ENCODE assay signal across 20 cellular contexts in the genomic region with DNA sequence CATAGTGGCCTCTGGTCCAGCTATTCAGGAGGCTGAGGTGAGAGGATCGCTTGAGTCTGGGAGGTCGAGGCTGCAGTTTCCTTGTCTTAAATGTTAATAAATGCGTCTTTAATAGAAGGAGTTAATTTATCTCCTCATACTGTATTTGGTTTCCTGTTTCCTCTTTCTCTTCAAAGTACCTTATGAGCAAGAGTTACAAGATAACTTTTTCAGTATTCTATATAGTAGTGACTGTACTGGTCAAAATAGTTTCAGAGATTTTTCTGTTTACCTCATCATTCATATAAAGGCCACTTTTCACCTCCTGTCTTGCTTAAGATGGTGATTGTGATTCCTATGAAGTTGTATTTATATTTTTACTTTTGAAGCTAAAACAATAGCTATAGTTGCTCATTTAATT. TPM values are rescaled to one million over a fixed set of nuclear protein-coding genes. Genes with fewer than 3 reads are reported as not detected.
DNase-seq lines count a peak whose midpoint lies in the region; ATAC-seq and TF ChIP-seq lines count a peak whose summit lies in the region.
"Had no signal": no experiment of that assay in that cellular context is flagged by ENCODE, and none has a peak within 500 bp of the region (broad histone marks: within the 10 kb centered on the region; RNA-seq: fewer than 3 reads in every experiment).

No MANE protein-coding gene starts in this region.

- no peaks in the 10 kb centered on the region for H3K36me3 Mint-ChIP-seq in activated T-cell treated with anti-CD3 and anti-CD28 coated beads, Interleukin-2, amount 50 U/mL, for 4 hours (ENCODE audit: insufficient read depth)
- no peaks in the 10 kb centered on the region for H3K36me3 Mint-ChIP-seq in GM23338 (ENCODE audit: low read depth)
- peaks cover 5% of the 10 kb centered on the region for H3K36me3 Mint-ChIP-seq in activated CD8-positive, alpha-beta T cell treated with anti-CD3 and anti-CD28 coated beads, Interleukin-2, amount 10 ng/mL, durations not matched to agents 7 days and 5 days (ENCODE audit: low read depth)

- CTCF ChIA-PET in activated CD8-positive, alpha-beta T cell treated with anti-CD3 and anti-CD28 coated beads, Interleukin-2, amount 10 ng/mL, durations not matched to agents 7 days and 5 days (lab: Charles Lee), result interaction anchor here (0.9 to 9.5 kb wide), 9 partner anchors 12 to 147 kb away, joined by 3 to 83 read pairs (median 5); a partner anchor contains a TSS

- peaks cover 97% of the 10 kb centered on the region for H3K79me2 ChIP-seq in GM23338 (replicated peaks; ENCODE audit: insufficient read depth)

- no peaks in the 10 kb centered on the region for H3K27me3 Mint-ChIP-seq in activated T-cell treated with anti-CD3 and anti-CD28 coated beads, Interleukin-2, amount 50 U/mL, for 4 hours (ENCODE audit: low read depth)
- peaks cover 2% of the 10 kb centered on the region for H3K27me3 Mint-ChIP-seq in GM23338 (ENCODE audit: insufficient read depth, low read depth, poor library complexity)
- no peaks in the 10 kb centered on the region for H3K27me3 Mint-ChIP-seq in activated CD8-positive, alpha-beta T cell treated with anti-CD3 and anti-CD28 coated beads, Interleukin-2, amount 10 ng/mL, durations not matched to agents 7 days and 5 days (ENCODE audit: low read depth)

- H4K20me1 ChIP-seq in GM23338 (replicated peaks; ENCODE audit: insufficient read depth), result peaks cover 38% of the 10 kb centered on the region

- H2AFZ ChIP-seq in GM23338, result no peak overlapping the region

- ATAC-seq in activated T-cell treated with anti-CD3 and anti-CD28 coated beads, Interleukin-2, amount 50 U/mL, for 4 hours, result peak; percentile 20 to 25
- ATAC-seq in GM23338, result no peak
- ATAC-seq in activated CD8-positive, alpha-beta T cell treated with anti-CD3 and anti-CD28 coated beads, Interleukin-2, amount 10 ng/mL, durations not matched to agents 7 days and 5 days, result no peak

- intact Hi-C loops in spleen (cut with DNase I; ENCODE audit: low total_unique reads), result no loop called here

- POLR2A ChIA-PET in activated CD8-positive, alpha-beta T cell treated with anti-CD3 and anti-CD28 coated beads, Interleukin-2, amount 10 ng/mL, durations not matched to agents 7 days and 5 days (lab: Charles Lee), result interaction anchor here (0.9 to 1.2 kb wide), 3 partner anchors 12 to 60 kb away, joined by 3 to 7 read pairs (median 4); a partner anchor contains a TSS

- H3K4me3 Mint-ChIP-seq in activated T-cell treated with anti-CD3 and anti-CD28 coated beads, Interleukin-2, amount 50 U/mL, for 4 hours, result peak overlapping the region; percentile 60
- H3K4me3 Mint-ChIP-seq in GM23338, result no peak overlapping the region
- peak overlapping the region; percentile 46 for H3K4me3 Mint-ChIP-seq in activated CD8-positive, alpha-beta T cell treated with anti-CD3 and anti-CD28 coated beads, Interleukin-2, amount 10 ng/mL, durations not matched to agents 7 days and 5 days
- H3K4me3 Mint-ChIP-seq: nephron had no signal

- WGBS in spleen, 5 donors, result 43 to 62% (median 52%) methylated on average over 3 of the region's 3 CpGs

- H3K4me1 ChIP-seq in GM23338 (ENCODE audit: insufficient read depth) (peaks cover 4% of the 10 kb centered on the region; the same call in 1 of the 2 replicates), spleen (peaks cover 38 to 83% (median 62%) of the 10 kb centered on the region in 6 donors)
- H3K4me1 ChIP-seq: colonic mucosa had no signal

- peaks cover 38% of the 10 kb centered on the region for H3K4me1 Mint-ChIP-seq in activated T-cell treated with anti-CD3 and anti-CD28 coated beads, Interleukin-2, amount 50 U/mL, for 4 hours (ENCODE audit: low read depth)
- H3K4me1 Mint-ChIP-seq in GM23338, result peaks cover 7% of the 10 kb centered on the region
- peaks cover 30% of the 10 kb centered on the region for H3K4me1 Mint-ChIP-seq in activated CD8-positive, alpha-beta T cell treated with anti-CD3 and anti-CD28 coated beads, Interleukin-2, amount 10 ng/mL, durations not matched to agents 7 days and 5 days (ENCODE audit: low read depth)
- H3K4me1 Mint-ChIP-seq: nephron had no signal

- H3K4me3 ChIP-seq in GM23338 (no peak overlapping the region), spleen (no peak overlapping the region)
- H3K4me3 ChIP-seq: colonic mucosa, sigmoid colon had no signal

- no peaks in the 10 kb centered on the region for H3K27me3 ChIP-seq in GM23338 (ENCODE audit: insufficient read depth)
- H3K27me3 ChIP-seq in spleen (replicated peaks in 1 of 7), result no peaks in the 10 kb centered on the region
- H3K27me3 ChIP-seq: brain microvascular endothelial cell, colonic mucosa, sigmoid colon had no signal

- no peaks in the 10 kb centered on the region for H3K9me3 ChIP-seq in spleen
- H3K9me3 ChIP-seq: colonic mucosa, sigmoid colon had no signal

- no peak for DNase-seq in activated T-cell treated with anti-CD3 and anti-CD28 coated beads, Interleukin-2, amount 50 U/mL, for 4 hours
- DNase-seq in activated T-cell treated with anti-CD3 and anti-CD28 coated beads, Interleukin-2, amount 50 U/mL, for 1 hour, result no peak
- DNase-seq in GM23338 (ENCODE audit: low spot score) (no peak), spleen (no peak), NCI-H2081 (lab: John Stamatoyannopoulos, UW) (no peak), GM03348 (ENCODE audit: low spot score) (no peak)
- DNase-seq in activated CD8-positive, alpha-beta T cell treated with anti-CD3 and anti-CD28 coated beads, Interleukin-2, amount 10 ng/mL, durations not matched to agents 7 days and 5 days, result no peak
- DNase-seq: brain microvascular endothelial cell, colonic mucosa, COR-L47, glutamatergic neuron, KBM-7, left cardiac atrium, MV-4-11, NCI-H1694, NCI-H774, Right ventricle myocardium superior, sigmoid colon, WERI-Rb-1 had no signal

- no peaks in the 10 kb centered on the region for H3F3A ChIP-seq in GM23338 (replicated peaks; ENCODE audit: low read depth)

- H3K27ac ChIP-seq in GM23338 (ENCODE audit: low read depth) (peak overlapping the region; percentile 1; the same call in 1 of the 2 replicates), spleen (peak overlapping the region in 6 of 8 donors; percentile 14 to 54 (median 43))
- H3K27ac ChIP-seq: brain microvascular endothelial cell, colonic mucosa, sigmoid colon, WERI-Rb-1 had no signal

- no peak overlapping the region for H3K4me2 ChIP-seq in GM23338

- no peak for TF ChIP-seq POLR2A in spleen (IDR thresholded peaks at IDR 0.05)

- no peaks in the 10 kb centered on the region for H3K36me3 ChIP-seq in GM23338 (ENCODE audit: insufficient read depth)
- H3K36me3 ChIP-seq in spleen, result no peaks in the 10 kb centered on the region
- H3K36me3 ChIP-seq: brain microvascular endothelial cell, colonic mucosa, sigmoid colon, WERI-Rb-1 had no signal

- H3K9me2 ChIP-seq in GM23338 (ENCODE audit: insufficient read depth), result no peaks in the 10 kb centered on the region

- H3K27ac Mint-ChIP-seq in GM23338, result no peak overlapping the region
- peak overlapping the region; percentile 85 for H3K27ac Mint-ChIP-seq in activated CD8-positive, alpha-beta T cell treated with anti-CD3 and anti-CD28 coated beads, Interleukin-2, amount 10 ng/mL, durations not matched to agents 7 days and 5 days
- H3K27ac Mint-ChIP-seq: nephron had no signal

- TF ChIP-seq CTCF in GM23338 (conservative IDR thresholded peaks at IDR 0.05; ENCODE audit: low read depth in 2 of 2), result no peak
- TF ChIP-seq CTCF in spleen (IDR thresholded peaks at IDR 0.05 in 8 of 11, conservative IDR thresholded peaks at IDR 0.05 in 3 of 11), result no peak

- H3K9me3 Mint-ChIP-seq in activated T-cell treated with anti-CD3 and anti-CD28 coated beads, Interleukin-2, amount 50 U/mL, for 4 hours, result no peaks in the 10 kb centered on the region
- no peaks in the 10 kb centered on the region for H3K9me3 Mint-ChIP-seq in GM23338
- no peaks in the 10 kb centered on the region for H3K9me3 Mint-ChIP-seq in activated CD8-positive, alpha-beta T cell treated with anti-CD3 and anti-CD28 coated beads, Interleukin-2, amount 10 ng/mL, durations not matched to agents 7 days and 5 days (ENCODE audit: insufficient read depth)
- H3K9me3 Mint-ChIP-seq: nephron had no signal

RNA-seq across cellular contexts. Expression of a gene that starts 50.9 kb away (rescaled TPM):
- total RNA-seq in activated T-cell treated with anti-CD3 and anti-CD28 coated beads, Interleukin-2, amount 50 U/mL, for 4 hours, result 1 to 10 TPM in 2 of 3 donors, under 1 TPM in 1; 0.96 to 3.2 (median 2.1) TPM
- 79.5 and 139 TPM in 2 replicates for total RNA-seq in GM23338 (2014; rRNA removed; shearing (Covaris generic))
- polyA plus RNA-seq in GM23338 (2016; fragmentation: Nextera tagmentation; extraction: Ambion mirVana) (7.8 and 8.9 TPM in 2 replicates), spleen (10 to 100 TPM; 10.3 to 19.3 (median 12.2) TPM)
- total RNA-seq in activated CD8-positive, alpha-beta T cell treated with anti-CD3 and anti-CD28 coated beads, Interleukin-2, amount 10 ng/mL, durations not matched to agents 7 days and 5 days, result 1 to 10 TPM; 2.9 to 4.4 TPM
- total RNA-seq in spleen, result 100 to 1,000 TPM in 4 of 7 donors, 10 to 100 TPM in 3; 24.2 to 612 (median 139) TPM

RNA-seq across cellular contexts. Expression of a gene that starts 59.9 kb away (rescaled TPM):
- 10 to 100 TPM; 18.7 to 19.6 (median 19.5) TPM for total RNA-seq in activated T-cell treated with anti-CD3 and anti-CD28 coated beads, Interleukin-2, amount 50 U/mL, for 4 hours
- 67.6 and 67.8 TPM in 2 replicates for total RNA-seq in GM23338 (2014; rRNA removed; shearing (Covaris generic))
- polyA plus RNA-seq in GM23338 (2016; fragmentation: Nextera tagmentation; extraction: Ambion mirVana) (31.6 and 40.1 TPM in 2 replicates), spleen (10 to 100 TPM in 1 of 3 donors, 1 to 10 TPM in 2; 9.4 to 10.1 (median 9.5) TPM)
- 10 to 100 TPM; 43.6 to 43.7 TPM for total RNA-seq in activated CD8-positive, alpha-beta T cell treated with anti-CD3 and anti-CD28 coated beads, Interleukin-2, amount 10 ng/mL, durations not matched to agents 7 days and 5 days
- total RNA-seq in spleen, result 10 to 100 TPM; 41.0 to 56.3 (median 48.9) TPM

Comparison
In these comparisons a context has a peak if more than half of its experiments do, and no peak if none do; other contexts are left out.
1. ATAC-seq: peak in activated T-cell treated with anti-CD3 and anti-CD28 coated beads, Interleukin-2, amount 50 U/mL, for 4 hours (2 of 2); none in GM23338 (single experiment) and activated CD8-positive, alpha-beta T cell treated with anti-CD3 and anti-CD28 coated beads, Interleukin-2, amount 10 ng/mL, durations not matched to agents 7 days and 5 days (single experiment).
2. RNA of a gene that starts 50.9 kb away (total RNA-seq): 24.2 to 612 TPM in spleen and 79.5 to 139 TPM in GM23338; 2.9 to 4.4 TPM in activated CD8-positive, alpha-beta T cell treated with anti-CD3 and anti-CD28 coated beads, Interleukin-2, amount 10 ng/mL, durations not matched to agents 7 days and 5 days and 0.96 to 3.2 TPM in activated T-cell treated with anti-CD3 and anti-CD28 coated beads, Interleukin-2, amount 50 U/mL, for 4 hours; every median in the first group is over 4 times any median in the second.